ENCODE assay signal across 14 cellular contexts in the genomic region with DNA sequence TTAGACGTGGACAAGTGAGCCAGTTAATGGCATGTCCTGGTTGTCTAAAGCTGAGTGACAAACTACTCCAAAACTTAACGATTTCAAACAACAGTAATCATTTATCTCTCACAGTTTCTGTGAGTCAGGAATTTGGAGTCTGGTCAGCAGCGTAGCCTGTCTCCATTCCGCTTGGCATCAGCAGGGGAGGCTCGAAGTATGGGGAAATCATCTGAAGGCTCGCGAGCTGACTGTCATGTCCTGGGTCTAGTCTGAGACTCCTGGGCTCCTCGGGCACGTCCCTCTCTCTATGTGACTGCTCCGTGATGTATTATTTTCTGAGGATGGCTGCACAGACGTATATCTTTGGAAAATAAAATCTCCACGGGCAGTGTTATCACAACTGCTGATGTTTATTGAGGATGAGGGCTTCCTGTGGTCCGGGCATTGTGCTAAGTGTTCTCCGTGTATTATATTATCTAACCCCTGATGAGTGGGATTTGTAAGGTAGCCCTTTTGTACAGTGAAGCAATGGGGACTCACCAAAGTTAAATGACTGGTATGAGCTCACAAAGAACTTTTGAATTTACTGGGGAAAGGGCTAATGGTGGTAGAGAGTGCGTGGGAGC. TPM values are rescaled to one million over a fixed set of nuclear protein-coding genes. Genes with fewer than 3 reads are reported as not detected.
A peak's percentile ranks its signal among the peaks of the same experiment; 100 is the strongest.
DNase-seq lines count a peak whose midpoint lies in the region; ATAC-seq, FAIRE-seq and TF ChIP-seq lines count a peak whose summit lies in the region.
"Had no signal": no experiment of that assay in that cellular context is flagged by ENCODE, and none has a peak within 500 bp of the region (broad histone marks: within the 10 kb centered on the region; RNA-seq: fewer than 3 reads in every experiment).

No MANE protein-coding gene starts in this region.

- H4K20me1 ChIP-seq in hepatocyte (ENCODE audit: insufficient read depth, poor library complexity, severe bottlenecking) = no peaks in the 10 kb centered on the region

- no peaks in the 10 kb centered on the region for H3K36me3 ChIP-seq in ascending aorta
- no peaks in the 10 kb centered on the region for H3K36me3 ChIP-seq in hepatocyte (replicated peaks; ENCODE audit: insufficient read depth, low read depth)
- H3K36me3 ChIP-seq: upper lobe of right lung had no signal

- no peak overlapping the region for H2AFZ ChIP-seq in hepatocyte

- no peaks in the 10 kb centered on the region for H3K9me2 ChIP-seq in hepatocyte (replicated peaks; ENCODE audit: insufficient read depth)

- no peak overlapping the region for H3K4me3 ChIP-seq in ascending aorta
- no peak overlapping the region for H3K4me3 ChIP-seq in hepatocyte
- H3K4me3 ChIP-seq: upper lobe of right lung had no signal

- H3K27me3 ChIP-seq in ascending aorta = no peaks in the 10 kb centered on the region
- H3K27me3 ChIP-seq in hepatocyte = no peaks in the 10 kb centered on the region
- H3K27me3 ChIP-seq: upper lobe of right lung had no signal

- peaks cover 9 to 12% of the 10 kb centered on the region in 2 donors for H3K36me3 Mint-ChIP-seq in activated T-cell treated with anti-CD3 and anti-CD28 coated beads, Interleukin-2, amount 50 U/mL, for 72 hours (ENCODE audit: insufficient read depth in 2 of 2)
- H3K36me3 Mint-ChIP-seq in activated T-cell treated with anti-CD3 and anti-CD28 coated beads, Interleukin-2, amount 50 U/mL, for 4 hours (ENCODE audit: insufficient read depth) = peaks cover 21% of the 10 kb centered on the region
- peaks cover 35% of the 10 kb centered on the region for H3K36me3 Mint-ChIP-seq in stimulated activated memory B cell treated with anti-CD40 and anti-IgM and Interleukin-4, amounts not matched to agents 10 μg/mL and 1 μg/mL and 100 μg/mL, for 72 hours

- no peak for ATAC-seq in activated T-cell treated with anti-CD3 and anti-CD28 coated beads, Interleukin-2, amount 50 U/mL, for 72 hours (replicated peaks in 1 of 2)
- ATAC-seq in activated T-cell treated with anti-CD3 and anti-CD28 coated beads, Interleukin-2, amount 50 U/mL, for 4 hours = no peak
- no peak for ATAC-seq in stimulated activated memory B cell treated with anti-CD40 and anti-IgM and Interleukin-4, amounts not matched to agents 10 μg/mL and 1 μg/mL and 100 μg/mL, for 72 hours
- no peak for ATAC-seq in GM19395 (IDR thresholded peaks at IDR 0.05; ENCODE audit: unreplicated experiment)
- ATAC-seq: upper lobe of right lung had no signal

- no peak for FAIRE-seq in HTR-8/SVneo (lab: Jason Lieb, UNC)
- FAIRE-seq: endometrium had no signal

- intact Hi-C loops in ascending aorta (cut with DNase I) = loop anchor here (10.0 kb wide), 1 partner anchor 148 kb away; no protein-coding TSS in a partner anchor

- H3K27ac Mint-ChIP-seq in activated T-cell treated with anti-CD3 and anti-CD28 coated beads, Interleukin-2, amount 50 U/mL, for 72 hours = peak overlapping the region; percentile 14
- H3K27ac Mint-ChIP-seq in stimulated activated memory B cell treated with anti-CD40 and anti-IgM and Interleukin-4, amounts not matched to agents 10 μg/mL and 1 μg/mL and 100 μg/mL, for 72 hours = peak overlapping the region; percentile 81
- H3K27ac Mint-ChIP-seq: activated CD4-positive, alpha-beta memory T cell treated with anti-CD3 and anti-CD28 coated beads for 36 hours had no signal

- peaks cover 97% of the 10 kb centered on the region for H3K4me1 Mint-ChIP-seq in activated T-cell treated with anti-CD3 and anti-CD28 coated beads, Interleukin-2, amount 50 U/mL, for 72 hours (ENCODE audit: low read depth)
- H3K4me1 Mint-ChIP-seq in activated T-cell treated with anti-CD3 and anti-CD28 coated beads, Interleukin-2, amount 50 U/mL, for 4 hours (ENCODE audit: low read depth) = peaks cover 87% of the 10 kb centered on the region
- H3K4me1 Mint-ChIP-seq in stimulated activated memory B cell treated with anti-CD40 and anti-IgM and Interleukin-4, amounts not matched to agents 10 μg/mL and 1 μg/mL and 100 μg/mL, for 72 hours = peaks cover 79% of the 10 kb centered on the region

- H3K4me3 Mint-ChIP-seq in activated T-cell treated with anti-CD3 and anti-CD28 coated beads, Interleukin-2, amount 50 U/mL, for 72 hours = no peak overlapping the region
- H3K4me3 Mint-ChIP-seq in activated T-cell treated with anti-CD3 and anti-CD28 coated beads, Interleukin-2, amount 50 U/mL, for 4 hours = no peak overlapping the region
- no peak overlapping the region for H3K4me3 Mint-ChIP-seq in stimulated activated memory B cell treated with anti-CD40 and anti-IgM and Interleukin-4, amounts not matched to agents 10 μg/mL and 1 μg/mL and 100 μg/mL, for 72 hours
- H3K4me3 Mint-ChIP-seq: activated CD4-positive, alpha-beta memory T cell treated with anti-CD3 and anti-CD28 coated beads for 36 hours had no signal

- H3K4me2 ChIP-seq in hepatocyte = peak overlapping the region; percentile 51

- no peaks in the 10 kb centered on the region for H3K27me3 Mint-ChIP-seq in activated T-cell treated with anti-CD3 and anti-CD28 coated beads, Interleukin-2, amount 50 U/mL, for 72 hours (ENCODE audit: low read depth)
- no peaks in the 10 kb centered on the region for H3K27me3 Mint-ChIP-seq in activated T-cell treated with anti-CD3 and anti-CD28 coated beads, Interleukin-2, amount 50 U/mL, for 4 hours (ENCODE audit: low read depth)
- H3K27me3 Mint-ChIP-seq in stimulated activated memory B cell treated with anti-CD40 and anti-IgM and Interleukin-4, amounts not matched to agents 10 μg/mL and 1 μg/mL and 100 μg/mL, for 72 hours = no peaks in the 10 kb centered on the region
- H3K27me3 Mint-ChIP-seq: activated CD4-positive, alpha-beta memory T cell treated with anti-CD3 and anti-CD28 coated beads for 36 hours had no signal

- TF ChIP-seq CTCF in ascending aorta (IDR thresholded peaks at IDR 0.05) (no peak), hepatocyte (IDR thresholded peaks at IDR 0.05; ENCODE audit: poor library complexity) (no peak)

- H3K79me2 ChIP-seq in hepatocyte = peaks cover 6% of the 10 kb centered on the region

- peaks cover 2% of the 10 kb centered on the region in 2 donors for H3K9me3 Mint-ChIP-seq in activated T-cell treated with anti-CD3 and anti-CD28 coated beads, Interleukin-2, amount 50 U/mL, for 72 hours
- peaks cover 3% of the 10 kb centered on the region for H3K9me3 Mint-ChIP-seq in activated T-cell treated with anti-CD3 and anti-CD28 coated beads, Interleukin-2, amount 50 U/mL, for 4 hours
- H3K9me3 Mint-ChIP-seq in stimulated activated memory B cell treated with anti-CD40 and anti-IgM and Interleukin-4, amounts not matched to agents 10 μg/mL and 1 μg/mL and 100 μg/mL, for 72 hours = peaks cover 8% of the 10 kb centered on the region
- H3K9me3 Mint-ChIP-seq: activated CD4-positive, alpha-beta memory T cell treated with anti-CD3 and anti-CD28 coated beads for 36 hours had no signal

- H3K27ac ChIP-seq in ascending aorta = peak overlapping the region; percentile 22 to 43
- no peak overlapping the region for H3K27ac ChIP-seq in hepatocyte
- H3K27ac ChIP-seq: upper lobe of right lung had no signal

- H3K9me3 ChIP-seq in ascending aorta (no peaks in the 10 kb centered on the region), hepatocyte (ENCODE audit: low read depth) (no peaks in the 10 kb centered on the region)
- H3K9me3 ChIP-seq: upper lobe of right lung had no signal

- H3K4me1 ChIP-seq in ascending aorta (peaks cover 0 to 28% of the 10 kb centered on the region in 2 donors), hepatocyte (ENCODE audit: insufficient read depth) (no peaks in the 10 kb centered on the region)

- no peak for DNase-seq in activated T-cell treated with anti-CD3 and anti-CD28 coated beads, Interleukin-2, amount 50 U/mL, for 72 hours
- DNase-seq in activated T-cell treated with anti-CD3 and anti-CD28 coated beads, Interleukin-2, amount 50 U/mL, for 4 hours = no peak
- DNase-seq in ascending aorta (ENCODE audit: low spot score in 2 of 2) (peak in 1 of 2 donors; percentile 74), hepatocyte (ENCODE audit: low spot score) (no peak), HTR-8/SVneo (ENCODE audit: insufficient read length, low spot score) (no peak)
- no peak for DNase-seq in activated CD8-positive, alpha-beta memory T cell treated with anti-CD3 and anti-CD28 coated beads for 24 hours
- DNase-seq: activated CD4-positive, alpha-beta memory T cell treated with anti-CD3 and anti-CD28 coated beads for 36 hours; amygdala; NCI-H1048; NK-92 treated with Interleukin-12 subunit alpha and Interleukin-12 subunit beta, amount 100 ng/mL, for 24 hours; upper lobe of right lung had no signal

- 66% methylated on average over 15 of the region's 15 CpGs for WGBS in hepatocyte (ENCODE audit: low lambda C conversion rate, missing lambda C conversion rate)

RNA-seq across cellular contexts. Expression of a gene that starts 23.3 kb away (rescaled TPM):
- total RNA-seq in activated T-cell treated with anti-CD3 and anti-CD28 coated beads, Interleukin-2, amount 50 U/mL, for 72 hours = 10 to 100 TPM; 69.0 to 69.5 TPM
- 10 to 100 TPM; 38.5 to 43.5 (median 38.8) TPM for total RNA-seq in activated T-cell treated with anti-CD3 and anti-CD28 coated beads, Interleukin-2, amount 50 U/mL, for 4 hours
- total RNA-seq in ascending aorta (39.8 TPM), hepatocyte (31.7 and 38.7 TPM in 2 replicates)
- polyA plus RNA-seq in hepatocyte = 30.0 and 32.1 TPM in 2 replicates
